In genomic region chr22:49040111-49040510, GRCh38 we compare ENCODE assay signal across 14 cellular contexts.
DNase-seq lines count a peak whose midpoint lies in the region; ATAC-seq and TF ChIP-seq lines count a peak whose summit lies in the region.
"Had no signal": no experiment of that assay in that cellular context is flagged by ENCODE, and none has a peak within 500 bp of the region (broad histone marks: within the 10 kb centered on the region; RNA-seq: fewer than 3 reads in every experiment).

No MANE protein-coding gene starts in this region.

- H3K36me3 Mint-ChIP-seq in nephron progenitor cell (ENCODE audit: low read depth) = no peaks in the 10 kb centered on the region
- H3K36me3 Mint-ChIP-seq: CD4-positive, CD25-positive, alpha-beta regulatory T cell had no signal

- H3K9me3 ChIP-seq in RWPE2 (ENCODE audit: severe bottlenecking) = no peaks in the 10 kb centered on the region
- H3K9me3 ChIP-seq: BE2C had no signal

- TF ChIP-seq CTCF in RWPE2 (IDR thresholded peaks at IDR 0.05; ENCODE audit: poor library complexity, severe bottlenecking) = no peak
- no peak for TF ChIP-seq CTCF in nephron progenitor cell (IDR thresholded peaks at IDR 0.05)
- TF ChIP-seq CTCF in GM13977 (IDR thresholded peaks at IDR 0.05; ENCODE audit: extremely low read depth, insufficient read depth, missing control alignments) = no peak

- H3K27ac Mint-ChIP-seq in nephron progenitor cell = peak overlapping the region; percentile 8
- H3K27ac Mint-ChIP-seq: CD4-positive, CD25-positive, alpha-beta regulatory T cell; CD8-positive, alpha-beta memory T cell; H9 had no signal

- H3K4me1 Mint-ChIP-seq in nephron progenitor cell = peaks cover 5% of the 10 kb centered on the region
- H3K4me1 Mint-ChIP-seq: CD4-positive, CD25-positive, alpha-beta regulatory T cell; CD8-positive, alpha-beta memory T cell had no signal

- no peak overlapping the region for H3K4me3 ChIP-seq in RWPE2 (ENCODE audit: severe bottlenecking)

- intact Hi-C loops in posterior vena cava (cut with DNase I) = no loop called here

- H3K36me3 ChIP-seq in RWPE2 (ENCODE audit: low read depth) = no peaks in the 10 kb centered on the region
- H3K36me3 ChIP-seq: BE2C had no signal

- no peaks in the 10 kb centered on the region for H3K27me3 ChIP-seq in RWPE2 (ENCODE audit: insufficient read depth, poor library complexity, severe bottlenecking)
- H3K27me3 ChIP-seq: BE2C had no signal

- no peaks in the 10 kb centered on the region for H3K9me3 Mint-ChIP-seq in nephron progenitor cell
- H3K9me3 Mint-ChIP-seq: CD4-positive, CD25-positive, alpha-beta regulatory T cell had no signal

- in situ Hi-C loops in G401 (cut with HindIII; ENCODE audit: low sequenced_read_pairs) (no loop called here), GM13977 (cut with MboI; ENCODE audit: low pct_unique_long_range_greater_than_20kb, low sequenced_read_pairs, unreplicated experiment) (no loop called here)

- no peak overlapping the region for H3K4me3 Mint-ChIP-seq in nephron progenitor cell
- H3K4me3 Mint-ChIP-seq: CD4-positive, CD25-positive, alpha-beta regulatory T cell; CD8-positive, alpha-beta memory T cell; H9 had no signal

- H3K27ac ChIP-seq in RWPE2 (ENCODE audit: poor library complexity, severe bottlenecking) = no peak overlapping the region

- DNase-seq in G401 (ENCODE audit: low spot score) = peak; percentile 39
- peak; percentile 9 for DNase-seq in RWPE2 (ENCODE audit: low spot score)
- no peak for DNase-seq in nephron progenitor cell
- DNase-seq in posterior vena cava (ENCODE audit: low spot score) = peak; percentile 74
- DNase-seq in DMS 273 treated with DMSO at 0.1 percent for 48 hours (lab: John Stamatoyannopoulos, UW) = no peak
- DNase-seq in GM13977 (ENCODE audit: low spot score) = no peak
- DNase-seq: ACHN; BE2C; CD4-positive, CD25-positive, alpha-beta regulatory T cell; COR-L47; GDM1; H9 had no signal

- peaks cover 4% of the 10 kb centered on the region for H3K27me3 Mint-ChIP-seq in nephron progenitor cell (ENCODE audit: low read depth, poor library complexity)

- ATAC-seq in RWPE2 (ENCODE audit: low read depth) = no peak
- no peak for ATAC-seq in GM18519 (IDR thresholded peaks at IDR 0.05; ENCODE audit: low FRiP score, unreplicated experiment)

- H3K4me1 ChIP-seq in RWPE2 (ENCODE audit: insufficient read depth, poor library complexity, severe bottlenecking) = no peaks in the 10 kb centered on the region
- H3K4me1 ChIP-seq: BE2C had no signal

Comparison
In these comparisons a context has a peak if more than half of its experiments do, and no peak if none do; other contexts are left out.
1. DNase-seq: peak in G401 (single experiment), RWPE2 (single experiment) and posterior vena cava (single experiment); none in nephron progenitor cell (single experiment), DMS 273 treated with DMSO at 0.1 percent for 48 hours (single experiment) and GM13977 (single experiment).